In genomic region chr20:39052676-39053075, GRCh38 we compare ENCODE assay signal across 20 cellular contexts.
"Had no signal": no experiment of that assay in that cellular context is flagged by ENCODE, and none has a peak within 500 bp of the region (broad histone marks: within the 10 kb centered on the region; RNA-seq: fewer than 3 reads in every experiment).

No MANE protein-coding gene starts in this region.

- H3K9me3 ChIP-seq: MG63, SJSA1 had no signal

- H3K36me3 ChIP-seq: MG63, SJSA1 had no signal

- H3K4me3 ChIP-seq: MG63, SJSA1, SK-N-MC had no signal

- DNase-seq: Karpas-422, KG1, MG63, NCI-H1092 treated with DMSO at 0.1 percent for 48 hours, NCI-H1436, NCI-H187, NCI-H2029, NCI-H2081 treated with DMSO at 0.1 percent for 48 hours, NCI-H2171, NCI-H226, NCI-H446, NCI-H510A, NCI-H524 treated with DMSO at 0.1 percent for 48 hours, NCI-H774, Right ventricle myocardium superior, RPMI8226, SIG-M5 had no signal

- FAIRE-seq: RCC 7860 had no signal

- H3K27ac ChIP-seq: SJSA1, SK-N-MC had no signal

- H3K27me3 ChIP-seq: MG63 had no signal
